9 cellular contexts compared by ENCODE assay signal in the genomic region with DNA sequence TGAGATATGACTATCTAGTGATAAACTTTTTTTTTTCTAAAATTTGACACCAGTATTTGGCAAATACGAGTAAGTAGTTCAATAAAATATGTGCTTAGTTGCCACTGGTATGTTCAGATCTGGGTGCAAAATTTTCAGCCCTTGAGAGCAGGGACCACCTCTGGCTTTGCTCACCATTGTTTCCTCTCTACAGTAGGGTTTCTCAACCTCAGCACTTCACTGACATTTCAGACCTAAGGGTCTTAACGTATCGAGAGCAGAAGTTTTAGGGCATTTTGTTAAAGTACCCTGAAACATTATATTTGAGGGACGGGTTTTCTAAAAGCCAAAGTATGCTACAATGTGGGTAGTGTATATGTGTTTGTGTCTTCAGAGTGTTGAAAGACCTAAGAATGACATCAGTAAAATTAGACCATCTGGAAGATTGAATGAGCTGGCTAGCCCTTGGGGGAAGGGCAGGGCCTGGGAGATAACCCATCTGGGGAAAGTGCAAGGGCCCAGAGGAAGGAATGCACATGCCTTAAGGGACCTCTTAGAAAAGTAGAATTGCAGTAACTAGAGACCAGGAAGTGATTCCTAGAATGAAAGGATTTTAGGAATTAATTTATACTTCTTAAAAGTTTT. TPM values are rescaled to one million over a fixed set of nuclear protein-coding genes. Genes with fewer than 3 reads are reported as not detected.
DNase-seq lines count a peak whose midpoint lies in the region; ATAC-seq and TF ChIP-seq lines count a peak whose summit lies in the region.
"Had no signal": no experiment of that assay in that cellular context is flagged by ENCODE, and none has a peak within 500 bp of the region (broad histone marks: within the 10 kb centered on the region; RNA-seq: fewer than 3 reads in every experiment).

No MANE protein-coding gene starts in this region.

- H3K27ac Mint-ChIP-seq in neural progenitor cell: no peak overlapping the region
- H3K27ac Mint-ChIP-seq in activated CD8-positive, alpha-beta T cell treated with anti-CD3 and anti-CD28 coated beads for 36 hours: no peak overlapping the region
- H3K27ac Mint-ChIP-seq: activated T-helper 17 cell treated with anti-CD3 and anti-CD28 coated beads, Interleukin-2, amount 50 U/mL, for 72 hours had no signal

- H3K27ac ChIP-seq in neural progenitor cell (peak overlapping the region; percentile 79), colonic mucosa (no peak overlapping the region)

- CTCF ChIA-PET in activated CD8-positive, alpha-beta T cell treated with anti-CD3 and anti-CD28 coated beads for 36 hours (lab: Charles Lee): no interaction called here

- ATAC-seq in HG02840 (IDR thresholded peaks at IDR 0.05; ENCODE audit: low FRiP score, unreplicated experiment): no peak
- ATAC-seq in activated CD8-positive, alpha-beta T cell treated with anti-CD3 and anti-CD28 coated beads for 36 hours: no peak
- ATAC-seq: activated T-helper 17 cell treated with anti-CD3 and anti-CD28 coated beads, Interleukin-2, amount 50 U/mL, for 72 hours had no signal

- no peak overlapping the region for H3K4me3 ChIP-seq in neural progenitor cell
- H3K4me3 ChIP-seq in colonic mucosa: no peak overlapping the region

- peaks cover 29% of the 10 kb centered on the region for H3K4me1 ChIP-seq in neural progenitor cell
- H3K4me1 ChIP-seq in colonic mucosa: no peaks in the 10 kb centered on the region

- H3K36me3 ChIP-seq in neural progenitor cell (no peaks in the 10 kb centered on the region), colonic mucosa (no peaks in the 10 kb centered on the region)

- no peaks in the 10 kb centered on the region for H3K27me3 ChIP-seq in neural progenitor cell
- H3K27me3 ChIP-seq in colonic mucosa: no peaks in the 10 kb centered on the region

- H3K36me3 Mint-ChIP-seq in neural progenitor cell: peaks cover 19% of the 10 kb centered on the region
- peaks cover 25% of the 10 kb centered on the region for H3K36me3 Mint-ChIP-seq in activated CD8-positive, alpha-beta T cell treated with anti-CD3 and anti-CD28 coated beads for 36 hours (ENCODE audit: low read depth)

- H3K27me3 Mint-ChIP-seq in neural progenitor cell (ENCODE audit: insufficient read depth, low read depth): no peaks in the 10 kb centered on the region
- H3K27me3 Mint-ChIP-seq in activated CD8-positive, alpha-beta T cell treated with anti-CD3 and anti-CD28 coated beads for 36 hours: no peaks in the 10 kb centered on the region
- H3K27me3 Mint-ChIP-seq: activated T-helper 17 cell treated with anti-CD3 and anti-CD28 coated beads, Interleukin-2, amount 50 U/mL, for 72 hours had no signal

- no peaks in the 10 kb centered on the region for H3K9me3 ChIP-seq in neural progenitor cell (ENCODE audit: low read depth)
- no peaks in the 10 kb centered on the region for H3K9me3 ChIP-seq in colonic mucosa

- no peaks in the 10 kb centered on the region for H3K9me3 Mint-ChIP-seq in neural progenitor cell
- H3K9me3 Mint-ChIP-seq in activated CD8-positive, alpha-beta T cell treated with anti-CD3 and anti-CD28 coated beads for 36 hours: no peaks in the 10 kb centered on the region
- H3K9me3 Mint-ChIP-seq: activated T-helper 17 cell treated with anti-CD3 and anti-CD28 coated beads, Interleukin-2, amount 50 U/mL, for 72 hours had no signal

- H3K79me2 ChIP-seq in neural progenitor cell (ENCODE audit: low read depth): peaks cover 98% of the 10 kb centered on the region

- no peaks in the 10 kb centered on the region for H3F3A ChIP-seq in neural progenitor cell (ENCODE audit: low read depth)

- TF ChIP-seq CTCF in neural progenitor cell (IDR thresholded peaks at IDR 0.05): peak; percentile 8
- no peak for TF ChIP-seq CTCF in colonic mucosa (IDR thresholded peaks at IDR 0.05)
- no peak for TF ChIP-seq CTCF in activated CD8-positive, alpha-beta T cell treated with anti-CD3 and anti-CD28 coated beads for 36 hours (IDR thresholded peaks at IDR 0.05)

- no peak overlapping the region for H3K4me3 Mint-ChIP-seq in neural progenitor cell
- H3K4me3 Mint-ChIP-seq in activated CD8-positive, alpha-beta T cell treated with anti-CD3 and anti-CD28 coated beads for 36 hours: no peak overlapping the region
- H3K4me3 Mint-ChIP-seq: activated T-helper 17 cell treated with anti-CD3 and anti-CD28 coated beads, Interleukin-2, amount 50 U/mL, for 72 hours had no signal

- POLR2A ChIA-PET in activated CD8-positive, alpha-beta T cell treated with anti-CD3 and anti-CD28 coated beads for 36 hours (lab: Charles Lee): interaction anchor here (1.2 to 4.7 kb wide), 2 partner anchors 9 to 11 kb away, joined by 3 to 30 read pairs; a partner anchor contains a TSS

- intact Hi-C loops in colonic mucosa (cut with DNase I): no loop called here
- intact Hi-C loops in activated CD8-positive, alpha-beta T cell treated with anti-CD3 and anti-CD28 coated beads for 36 hours (cut with micrococcal nuclease): no loop called here

- H2AFZ ChIP-seq in neural progenitor cell (replicated peaks): no peak overlapping the region

- H3K4me2 ChIP-seq in neural progenitor cell: peak overlapping the region; percentile 60

- no peaks in the 10 kb centered on the region for H4K20me1 ChIP-seq in neural progenitor cell (ENCODE audit: low read depth)

- DNase-seq in EL (peak; percentile 97), NCI-H446 treated with DMSO at 0.1 percent for 48 hours (lab: John Stamatoyannopoulos, UW) (peak; percentile 48), fibroblast of gingiva (ENCODE audit: low read depth) (peak; percentile 85), neural progenitor cell (ENCODE audit: low spot score) (peak; percentile 59), colonic mucosa (no peak)
- no peak for DNase-seq in activated CD8-positive, alpha-beta T cell treated with anti-CD3 and anti-CD28 coated beads for 36 hours
- no peak for DNase-seq in activated CD4-positive, CD25-positive, alpha-beta regulatory T cell treated with anti-CD3 and anti-CD28 coated beads, Interleukin-2, amount 50 U/mL, for 72 hours

- H3K9ac ChIP-seq in neural progenitor cell (no peak overlapping the region), colonic mucosa (ENCODE audit: low read depth in 2 of 2, low read length in 2 of 2) (no peak overlapping the region)

- H3K4me1 Mint-ChIP-seq in neural progenitor cell: peaks cover 4% of the 10 kb centered on the region
- peaks cover 33% of the 10 kb centered on the region for H3K4me1 Mint-ChIP-seq in activated CD8-positive, alpha-beta T cell treated with anti-CD3 and anti-CD28 coated beads for 36 hours (ENCODE audit: low read depth)

RNA-seq across cellular contexts. Expression of a gene that starts 11.8 kb away (rescaled TPM):
- total RNA-seq in neural progenitor cell (ENCODE audit: low replicate concordance): 100 and 126 TPM in 2 replicates
- 10 to 100 TPM; 56.1 to 73.8 TPM for total RNA-seq in colonic mucosa
- total RNA-seq in activated CD8-positive, alpha-beta T cell treated with anti-CD3 and anti-CD28 coated beads for 36 hours: 100 to 1,000 TPM; 120 to 123 TPM

RNA-seq across cellular contexts. Expression of a gene that starts 12.2 kb away (rescaled TPM):
- total RNA-seq in neural progenitor cell (ENCODE audit: low replicate concordance) (47.7 and 68.5 TPM in 2 replicates), colonic mucosa (10 to 100 TPM; 17.8 to 31.4 TPM)
- 10 to 100 TPM in 1 of 2 experiments, 1 to 10 TPM in 1; 9.8 to 10.5 TPM for total RNA-seq in activated CD8-positive, alpha-beta T cell treated with anti-CD3 and anti-CD28 coated beads for 36 hours

Comparison
In these comparisons a context has a peak if more than half of its experiments do, and no peak if none do; other contexts are left out.
1. DNase-seq: peak in EL (single experiment), NCI-H446 treated with DMSO at 0.1 percent for 48 hours (single experiment), fibroblast of gingiva (single experiment) and neural progenitor cell (single experiment); none in colonic mucosa (single experiment), activated CD8-positive, alpha-beta T cell treated with anti-CD3 and anti-CD28 coated beads for 36 hours (single experiment) and activated CD4-positive, CD25-positive, alpha-beta regulatory T cell treated with anti-CD3 and anti-CD28 coated beads, Interleukin-2, amount 50 U/mL, for 72 hours (single experiment).